15 cellular contexts compared by ENCODE assay signal in the genomic region with DNA sequence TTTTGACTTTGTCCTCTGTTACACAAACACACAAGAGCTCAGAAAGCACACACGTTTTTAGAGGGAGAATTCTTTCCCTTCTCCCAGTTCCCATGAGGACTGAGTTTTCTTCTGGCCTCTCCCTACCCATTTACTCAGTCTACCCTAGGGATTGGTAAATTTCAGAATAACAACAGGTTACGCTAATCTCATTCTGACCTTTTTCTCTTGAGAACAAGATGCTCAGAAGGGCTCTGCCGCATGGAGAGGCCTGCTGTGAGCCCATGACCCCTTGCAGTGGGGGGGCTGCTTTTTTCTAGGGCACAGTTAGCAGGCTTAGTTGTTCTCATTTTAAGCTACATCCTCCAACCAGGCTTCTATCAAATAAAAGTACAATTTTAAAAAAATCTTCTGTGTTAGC.
DNase-seq lines count a peak whose midpoint lies in the region; ATAC-seq, FAIRE-seq and TF ChIP-seq lines count a peak whose summit lies in the region.
"Had no signal": no experiment of that assay in that cellular context is flagged by ENCODE, and none has a peak within 500 bp of the region (broad histone marks: within the 10 kb centered on the region; RNA-seq: fewer than 3 reads in every experiment).

No MANE protein-coding gene starts in this region.

- peaks cover 2% of the 10 kb centered on the region for H3K9me3 Mint-ChIP-seq in neural progenitor cell

- ATAC-seq in HepG2 (no peak), right lobe of liver (no peak), HG03025 (IDR thresholded peaks at IDR 0.05; ENCODE audit: low FRiP score, unreplicated experiment) (no peak)
- ATAC-seq: HCT116 had no signal

- H3K27me3 Mint-ChIP-seq in neural progenitor cell (ENCODE audit: insufficient read depth, low read depth): no peaks in the 10 kb centered on the region

- H3F3A ChIP-seq in neural progenitor cell (ENCODE audit: low read depth): peaks cover 8% of the 10 kb centered on the region

- TF ChIP-seq CTCF in HepG2 (CRISPR knock-in tag; IDR thresholded peaks at IDR 0.05): no peak
- TF ChIP-seq CTCF in right lobe of liver (IDR thresholded peaks at IDR 0.05): no peak
- no peak for TF ChIP-seq CTCF in choroid plexus epithelial cell (conservative IDR thresholded peaks at IDR 0.05; ENCODE audit: low read depth, low read length)
- TF ChIP-seq CTCF in neural progenitor cell (IDR thresholded peaks at IDR 0.05): no peak
- no peak for TF ChIP-seq CTCF in GM13977 (IDR thresholded peaks at IDR 0.05; ENCODE audit: extremely low read depth, insufficient read depth, missing control alignments)

- TF ChIP-seq RAD21 in HepG2 (CRISPR knock-in tag; IDR thresholded peaks at IDR 0.05): no peak

- H3K9me3 ChIP-seq in HepG2 (ENCODE audit: low read length) (no peaks in the 10 kb centered on the region), right lobe of liver (no peaks in the 10 kb centered on the region), neural progenitor cell (ENCODE audit: low read depth) (no peaks in the 10 kb centered on the region)
- H3K9me3 ChIP-seq: BLaER1 had no signal

- H3K36me3 ChIP-seq in HepG2 (replicated peaks in 1 of 2; ENCODE audit: control insufficient read depth in 1 of 2, insufficient read depth in 2 of 2, low read length in 2 of 2) (no peaks in the 10 kb centered on the region), right lobe of liver (no peaks in the 10 kb centered on the region), neural progenitor cell (no peaks in the 10 kb centered on the region)
- H3K36me3 ChIP-seq: BLaER1 had no signal

- H3K27ac Mint-ChIP-seq in neural progenitor cell: peak overlapping the region; percentile 25
- H3K27ac Mint-ChIP-seq: CD4-positive, CD25-positive, alpha-beta regulatory T cell had no signal

- H3K27me3 ChIP-seq in HepG2 (ENCODE audit: control insufficient read depth in 1 of 2, insufficient read depth in 2 of 2, low read length in 2 of 2) (no peaks in the 10 kb centered on the region; a peak in 1 of 5 replicates), right lobe of liver (no peaks in the 10 kb centered on the region), neural progenitor cell (no peaks in the 10 kb centered on the region)
- H3K27me3 ChIP-seq: BLaER1 had no signal

- no peak for FAIRE-seq in HepG2 (lab: Jason Lieb, UNC)
- FAIRE-seq: GM18507 had no signal

- DNase-seq in HepG2 (ENCODE audit: low spot score): no peak
- no peak for DNase-seq in right lobe of liver
- DNase-seq in choroid plexus epithelial cell (ENCODE audit: low read depth): peak; percentile 38
- no peak for DNase-seq in neural progenitor cell (ENCODE audit: low spot score)
- no peak for DNase-seq in GM13977 (ENCODE audit: low spot score)
- no peak for DNase-seq in CD1c-positive myeloid dendritic cell (ENCODE audit: extremely low spot score)
- DNase-seq in T1000 (lab: John Stamatoyannopoulos, UW): no peak
- DNase-seq: CD4-positive, CD25-positive, alpha-beta regulatory T cell; DMS53; GOT3 had no signal

- H3K4me2 ChIP-seq in HepG2 (ENCODE audit: low read depth, low read length) (no peak overlapping the region), neural progenitor cell (peak overlapping the region; percentile 32)
- H3K4me2 ChIP-seq: BLaER1 had no signal

- no peak for TF ChIP-seq EP300 in HepG2 (IDR thresholded peaks at IDR 0.05; ENCODE audit: low read depth in 2 of 2, low read length in 2 of 2)
- TF ChIP-seq EP300 in HepG2 (CRISPR knock-in tag; IDR thresholded peaks at IDR 0.05; ENCODE audit: borderline replicate concordance): no peak

- CTCF ChIA-PET in HepG2 (lab: Yijun Ruan, JAX; ENCODE audit: low intra/inter-chr PET ratio, low total read pairs): no interaction called here

- BruUV-seq in HepG2 (replicated peaks; lab: Mats Ljungman, UMichigan): no TSS peak

- 0 out of 2 replicates have a peak, but pooled peaks cover 4% of the 10 kb centered on the region for H3K4me1 ChIP-seq in HepG2 (ENCODE audit: insufficient read depth, low read length)
- H3K4me1 ChIP-seq in right lobe of liver: no peaks in the 10 kb centered on the region
- no peaks in the 10 kb centered on the region for H3K4me1 ChIP-seq in neural progenitor cell

- WGBS in HepG2 (ENCODE audit: low lambda C conversion rate): 66% methylated on average over 3 of the region's 3 CpGs
- 66% methylated on average over 3 of the region's 3 CpGs for WGBS in right lobe of liver (ENCODE audit: insufficient coverage, low coverage, low lambda C conversion rate, missing lambda C conversion rate)

- H3K9ac ChIP-seq in HepG2 (ENCODE audit: insufficient read depth, low read depth, low read length) (no peak overlapping the region), neural progenitor cell (no peak overlapping the region)
- H3K9ac ChIP-seq: BLaER1 had no signal

- TF ChIP-seq POLR2A in HepG2 (IDR thresholded peaks at IDR 0.05; ENCODE audit: insufficient read depth in 1 of 2, low read depth in 2 of 2, low read length in 2 of 2): no peak
- no peak for TF ChIP-seq POLR2A in right lobe of liver (IDR thresholded peaks at IDR 0.05)

- H3K4me3 ChIP-seq in HepG2 (replicated peaks in 1 of 3; ENCODE audit: insufficient read depth in 1 of 3, low read depth in 2 of 3, low read length in 3 of 3) (no peak overlapping the region), right lobe of liver (no peak overlapping the region), choroid plexus epithelial cell (ENCODE audit: low read depth, low read length) (no peak overlapping the region), neural progenitor cell (no peak overlapping the region)
- H3K4me3 ChIP-seq: BLaER1 had no signal

- intact Hi-C loops in HepG2 (cut with micrococcal nuclease; ENCODE audit: unreplicated experiment): no loop called here
- intact Hi-C loops in right lobe of liver (cut with DNase I): no loop called here

- H3K36me3 Mint-ChIP-seq in neural progenitor cell: peaks cover 3% of the 10 kb centered on the region
- H3K36me3 Mint-ChIP-seq: CD4-positive, CD25-positive, alpha-beta regulatory T cell had no signal

- in situ Hi-C loops in HepG2 (cut with HindIII; ENCODE audit: extremely low pct_ligation_motif_present, low pct_unique_long_range_greater_than_20kb): no loop called here
- in situ Hi-C loops in GM13977 (cut with MboI; ENCODE audit: low pct_unique_long_range_greater_than_20kb, low sequenced_read_pairs, unreplicated experiment): no loop called here

- H2AFZ ChIP-seq in HepG2 (ENCODE audit: low read length) (peak overlapping the region; percentile 25), neural progenitor cell (replicated peaks) (no peak overlapping the region)

- no peaks in the 10 kb centered on the region for H3K79me2 ChIP-seq in HepG2 (ENCODE audit: insufficient read depth, low read length)
- no peaks in the 10 kb centered on the region for H3K79me2 ChIP-seq in neural progenitor cell (ENCODE audit: low read depth)

- H3K27ac ChIP-seq in HepG2 (ENCODE audit: extremely low read length, insufficient read depth, low read length) (no peak overlapping the region), right lobe of liver (no peak overlapping the region), neural progenitor cell (no peak overlapping the region)
- H3K27ac ChIP-seq: 22Rv1, BLaER1 had no signal

- peak overlapping the region; percentile 33 for H3K4me3 Mint-ChIP-seq in neural progenitor cell
- H3K4me3 Mint-ChIP-seq: CD4-positive, CD25-positive, alpha-beta regulatory T cell had no signal

- POLR2A ChIA-PET in HepG2 (lab: Yijun Ruan, JAX): no interaction called here

- H3K4me1 Mint-ChIP-seq in neural progenitor cell: peaks cover 14% of the 10 kb centered on the region

- H4K20me1 ChIP-seq in HepG2 (ENCODE audit: insufficient read depth, low read length): no peaks in the 10 kb centered on the region
- no peaks in the 10 kb centered on the region for H4K20me1 ChIP-seq in neural progenitor cell (ENCODE audit: low read depth)
- H4K20me1 ChIP-seq: BLaER1 had no signal

TF ChIP-seq in HepG2, 621 proteins besides CTCF, POLR2A, EP300 and RAD21 (continues in another document):
- no peak for TF ChIP-seq HNRNPL (IDR thresholded peaks at IDR 0.05; ENCODE audit: low read depth, low read length)
- no peak for TF ChIP-seq ZNF607 (CRISPR knock-in tag; IDR thresholded peaks at IDR 0.05; ENCODE audit: borderline replicate concordance)
- TF ChIP-seq ISX (CRISPR knock-in tag; conservative IDR thresholded peaks at IDR 0.05): no peak
- no peak for TF ChIP-seq ZNF234 (CRISPR knock-in tag; conservative IDR thresholded peaks at IDR 0.05)
- no peak for TF ChIP-seq SAFB2 (CRISPR knock-in tag; IDR thresholded peaks at IDR 0.05; ENCODE audit: borderline replicate concordance, low read depth)
- TF ChIP-seq CENPT (CRISPR knock-in tag; IDR thresholded peaks at IDR 0.05; ENCODE audit: low read depth): no peak
- TF ChIP-seq, protein P1, sequence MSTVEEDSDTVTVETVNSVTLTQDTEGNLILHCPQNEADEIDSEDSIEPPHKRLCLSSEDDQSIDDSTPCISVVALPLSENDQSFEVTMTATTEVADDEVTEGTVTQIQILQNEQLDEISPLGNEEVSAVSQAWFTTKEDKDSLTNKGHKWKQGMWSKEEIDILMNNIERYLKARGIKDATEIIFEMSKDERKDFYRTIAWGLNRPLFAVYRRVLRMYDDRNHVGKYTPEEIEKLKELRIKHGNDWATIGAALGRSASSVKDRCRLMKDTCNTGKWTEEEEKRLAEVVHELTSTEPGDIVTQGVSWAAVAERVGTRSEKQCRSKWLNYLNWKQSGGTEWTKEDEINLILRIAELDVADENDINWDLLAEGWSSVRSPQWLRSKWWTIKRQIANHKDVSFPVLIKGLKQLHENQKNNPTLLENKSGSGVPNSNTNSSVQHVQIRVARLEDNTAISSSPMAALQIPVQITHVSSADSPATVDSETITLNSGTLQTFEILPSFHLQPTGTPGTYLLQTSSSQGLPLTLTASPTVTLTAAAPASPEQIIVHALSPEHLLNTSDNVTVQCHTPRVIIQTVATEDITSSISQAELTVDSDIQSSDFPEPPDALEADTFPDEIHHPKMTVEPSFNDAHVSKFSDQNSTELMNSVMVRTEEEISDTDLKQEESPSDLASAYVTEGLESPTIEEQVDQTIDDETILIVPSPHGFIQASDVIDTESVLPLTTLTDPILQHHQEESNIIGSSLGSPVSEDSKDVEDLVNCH (CRISPR knock-in tag; IDR thresholded peaks at IDR 0.05): no peak
